In the genomic region with DNA sequence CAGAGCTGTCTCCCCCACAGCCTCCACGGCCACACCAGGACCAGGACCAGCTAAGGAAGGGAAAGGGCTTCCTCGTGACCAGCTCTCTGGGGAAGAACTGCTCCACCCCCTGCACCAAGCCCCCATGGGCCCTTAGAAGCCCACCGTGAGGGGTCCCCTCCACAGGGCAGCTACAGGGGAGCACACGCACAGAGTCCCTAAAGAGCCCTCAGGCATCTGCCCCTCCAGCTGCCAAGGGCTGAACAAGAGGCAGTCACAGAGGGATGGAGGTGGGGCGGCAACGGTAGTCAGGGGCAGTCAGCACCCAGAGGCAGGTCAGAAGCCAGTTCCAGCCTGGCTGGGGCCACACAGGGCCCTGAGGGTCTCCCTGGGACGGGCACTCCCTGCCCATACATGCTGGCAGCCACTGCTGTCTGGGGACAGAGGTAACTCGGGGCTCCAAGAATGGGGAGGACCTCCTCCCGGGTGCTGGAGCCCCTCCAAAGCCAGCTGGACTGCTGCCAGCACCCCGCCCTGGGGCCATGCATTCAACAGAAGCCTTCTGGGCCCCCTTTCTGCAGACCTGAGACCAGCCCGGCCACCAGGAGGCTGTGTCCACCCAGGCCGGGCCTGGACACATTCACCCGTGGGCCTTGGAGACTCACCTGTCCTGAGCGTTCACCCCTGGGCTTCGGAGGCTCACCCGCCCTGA, we compare ENCODE assay signal across 17 cellular contexts. TPM values are rescaled to one million over a fixed set of nuclear protein-coding genes. Genes with fewer than 3 reads are reported as not detected.
DNase-seq lines count a peak whose midpoint lies in the region; ATAC-seq and TF ChIP-seq lines count a peak whose summit lies in the region.
"Had no signal": no experiment of that assay in that cellular context is flagged by ENCODE, and none has a peak within 500 bp of the region (broad histone marks: within the 10 kb centered on the region; RNA-seq: fewer than 3 reads in every experiment).

No MANE protein-coding gene starts in this region.

- TF ChIP-seq CTCF in neutrophil (IDR thresholded peaks at IDR 0.05) = no peak
- no peak for TF ChIP-seq CTCF in upper lobe of right lung (IDR thresholded peaks at IDR 0.05)
- no peak for TF ChIP-seq CTCF in activated CD8-positive, alpha-beta T cell treated with anti-CD3 and anti-CD28 coated beads for 36 hours (IDR thresholded peaks at IDR 0.05)

- H3K4me1 ChIP-seq in neutrophil (ENCODE audit: control insufficient read depth in 1 of 2, insufficient read depth in 1 of 2, low read depth in 1 of 2, low read length in 1 of 2) = peaks cover 26 to 46% of the 10 kb centered on the region in 2 experiments
- H3K4me1 ChIP-seq in upper lobe of right lung = no peaks in the 10 kb centered on the region
- H3K4me1 ChIP-seq: esophagus squamous epithelium had no signal

- H3K27me3 Mint-ChIP-seq in activated naive CD8-positive, alpha-beta T cell treated with anti-CD3 and anti-CD28 coated beads, Interleukin-2, amount 10 ng/mL, durations not matched to agents 7 days and 5 days = no peaks in the 10 kb centered on the region
- no peaks in the 10 kb centered on the region for H3K27me3 Mint-ChIP-seq in activated naive CD8-positive, alpha-beta T cell treated with anti-CD3 and anti-CD28 coated beads for 36 hours
- no peaks in the 10 kb centered on the region for H3K27me3 Mint-ChIP-seq in activated CD8-positive, alpha-beta T cell treated with anti-CD3 and anti-CD28 coated beads for 36 hours
- H3K27me3 Mint-ChIP-seq: brain had no signal

- H3K36me3 ChIP-seq in neutrophil (peaks cover 66% of the 10 kb centered on the region), upper lobe of right lung (peaks cover 6% of the 10 kb centered on the region)

- peak; percentile 21 for DNase-seq in activated naive CD8-positive, alpha-beta T cell treated with anti-CD3 and anti-CD28 coated beads, Interleukin-2, amount 10 ng/mL, durations not matched to agents 7 days and 5 days
- DNase-seq in activated naive CD8-positive, alpha-beta T cell treated with anti-CD3 and anti-CD28 coated beads for 36 hours = no peak
- DNase-seq in cardiac septum (ENCODE audit: low spot score) = peak; percentile 46
- DNase-seq in upper lobe of right lung = peak; percentile 60
- DNase-seq in activated CD8-positive, alpha-beta T cell treated with anti-CD3 and anti-CD28 coated beads for 36 hours = no peak
- DNase-seq in NCI-H1417 (lab: John Stamatoyannopoulos, UW) = no peak
- DNase-seq: ACHN; activated naive CD4-positive, alpha-beta T cell; esophagus squamous epithelium; NCI-H2107; stimulated activated CD4-positive, alpha-beta T cell treated with anti-CD3 and anti-CD28 coated beads, Interleukin-12 subunit alpha, Interleukin-12 subunit beta, amount 100 ng/mL, for 4 hours; stimulated activated naive CD4-positive, alpha-beta T cell treated with Interleukin-2 at 50 U/mL for 16 hours had no signal

- H3K27me3 ChIP-seq in neutrophil = no peaks in the 10 kb centered on the region
- no peaks in the 10 kb centered on the region for H3K27me3 ChIP-seq in upper lobe of right lung
- H3K27me3 ChIP-seq: esophagus squamous epithelium had no signal

- H3K27ac Mint-ChIP-seq in activated naive CD8-positive, alpha-beta T cell treated with anti-CD3 and anti-CD28 coated beads, Interleukin-2, amount 10 ng/mL, durations not matched to agents 7 days and 5 days = no peak overlapping the region
- no peak overlapping the region for H3K27ac Mint-ChIP-seq in activated naive CD8-positive, alpha-beta T cell treated with anti-CD3 and anti-CD28 coated beads for 36 hours
- no peak overlapping the region for H3K27ac Mint-ChIP-seq in activated CD8-positive, alpha-beta T cell treated with anti-CD3 and anti-CD28 coated beads for 36 hours
- H3K27ac Mint-ChIP-seq: brain had no signal

- H3K36me3 Mint-ChIP-seq in activated naive CD8-positive, alpha-beta T cell treated with anti-CD3 and anti-CD28 coated beads, Interleukin-2, amount 10 ng/mL, durations not matched to agents 7 days and 5 days = peaks cover 55% of the 10 kb centered on the region
- H3K36me3 Mint-ChIP-seq in activated naive CD8-positive, alpha-beta T cell treated with anti-CD3 and anti-CD28 coated beads for 36 hours = peaks cover 66% of the 10 kb centered on the region
- peaks cover 65% of the 10 kb centered on the region for H3K36me3 Mint-ChIP-seq in activated CD8-positive, alpha-beta T cell treated with anti-CD3 and anti-CD28 coated beads for 36 hours (ENCODE audit: low read depth)

- ATAC-seq in activated naive CD8-positive, alpha-beta T cell treated with anti-CD3 and anti-CD28 coated beads, Interleukin-2, amount 10 ng/mL, durations not matched to agents 7 days and 5 days (ENCODE audit: low read depth) = no peak
- ATAC-seq in upper lobe of right lung = no peak
- no peak for ATAC-seq in activated CD8-positive, alpha-beta T cell treated with anti-CD3 and anti-CD28 coated beads for 36 hours
- no peak for ATAC-seq in HG03521 (IDR thresholded peaks at IDR 0.05; ENCODE audit: unreplicated experiment)
- ATAC-seq: CD8-positive, alpha-beta T cell had no signal

- no peaks in the 10 kb centered on the region for H3K9me3 ChIP-seq in neutrophil
- peaks cover 18% of the 10 kb centered on the region for H3K9me3 ChIP-seq in upper lobe of right lung

- H3K27ac ChIP-seq in neutrophil (peak overlapping the region; percentile 93), upper lobe of right lung (no peak overlapping the region)
- H3K27ac ChIP-seq: esophagus squamous epithelium, parathyroid adenoma had no signal

- peaks cover 14% of the 10 kb centered on the region for H3K9me3 Mint-ChIP-seq in activated naive CD8-positive, alpha-beta T cell treated with anti-CD3 and anti-CD28 coated beads, Interleukin-2, amount 10 ng/mL, durations not matched to agents 7 days and 5 days
- H3K9me3 Mint-ChIP-seq in activated naive CD8-positive, alpha-beta T cell treated with anti-CD3 and anti-CD28 coated beads for 36 hours = peaks cover 30% of the 10 kb centered on the region
- H3K9me3 Mint-ChIP-seq in activated CD8-positive, alpha-beta T cell treated with anti-CD3 and anti-CD28 coated beads for 36 hours = peaks cover 28% of the 10 kb centered on the region

- H3K4me1 Mint-ChIP-seq in activated naive CD8-positive, alpha-beta T cell treated with anti-CD3 and anti-CD28 coated beads, Interleukin-2, amount 10 ng/mL, durations not matched to agents 7 days and 5 days = peaks cover 2% of the 10 kb centered on the region
- H3K4me1 Mint-ChIP-seq in activated naive CD8-positive, alpha-beta T cell treated with anti-CD3 and anti-CD28 coated beads for 36 hours = peaks cover 2% of the 10 kb centered on the region
- peaks cover 2% of the 10 kb centered on the region for H3K4me1 Mint-ChIP-seq in activated CD8-positive, alpha-beta T cell treated with anti-CD3 and anti-CD28 coated beads for 36 hours (ENCODE audit: low read depth)
- H3K4me1 Mint-ChIP-seq: brain had no signal

- intact Hi-C loops in cardiac septum (cut with DNase I) = no loop called here
- intact Hi-C loops in upper lobe of right lung (cut with DNase I) = no loop called here
- intact Hi-C loops in activated CD8-positive, alpha-beta T cell treated with anti-CD3 and anti-CD28 coated beads for 36 hours (cut with micrococcal nuclease) = no loop called here

- no peak overlapping the region for H3K4me3 Mint-ChIP-seq in activated naive CD8-positive, alpha-beta T cell treated with anti-CD3 and anti-CD28 coated beads, Interleukin-2, amount 10 ng/mL, durations not matched to agents 7 days and 5 days
- H3K4me3 Mint-ChIP-seq in activated naive CD8-positive, alpha-beta T cell treated with anti-CD3 and anti-CD28 coated beads for 36 hours = no peak overlapping the region
- no peak overlapping the region for H3K4me3 Mint-ChIP-seq in activated CD8-positive, alpha-beta T cell treated with anti-CD3 and anti-CD28 coated beads for 36 hours
- H3K4me3 Mint-ChIP-seq: brain; CD8-positive, alpha-beta T cell had no signal

- H3K4me3 ChIP-seq in neutrophil (ENCODE audit: low read depth in 1 of 2, low read length in 1 of 2) (no peak overlapping the region), upper lobe of right lung (no peak overlapping the region)
- H3K4me3 ChIP-seq: esophagus squamous epithelium had no signal

- CTCF ChIA-PET in activated CD8-positive, alpha-beta T cell treated with anti-CD3 and anti-CD28 coated beads for 36 hours (lab: Charles Lee) = no interaction called here

- POLR2A ChIA-PET in activated naive CD8-positive, alpha-beta T cell treated with anti-CD3 and anti-CD28 coated beads, Interleukin-2, amount 10 ng/mL, durations not matched to agents 7 days and 5 days (lab: Charles Lee) = no interaction called here
- POLR2A ChIA-PET in activated CD8-positive, alpha-beta T cell treated with anti-CD3 and anti-CD28 coated beads for 36 hours (lab: Charles Lee) = interaction anchor here (1.0 kb wide), 1 partner anchor 14 kb away, joined by 3 read pairs; no protein-coding TSS in a partner anchor

RNA-seq across cellular contexts. Expression of a gene that starts 18.7 kb away (rescaled TPM):
- total RNA-seq in activated naive CD8-positive, alpha-beta T cell treated with anti-CD3 and anti-CD28 coated beads, Interleukin-2, amount 10 ng/mL, durations not matched to agents 7 days and 5 days = 10 to 100 TPM; 34.3 to 38.4 TPM
- 10 to 100 TPM; 63.2 to 64.0 TPM for total RNA-seq in activated naive CD8-positive, alpha-beta T cell treated with anti-CD3 and anti-CD28 coated beads for 36 hours
- 2.7 TPM for total RNA-seq in cardiac septum
- 39.3 TPM for total RNA-seq in upper lobe of right lung
- total RNA-seq in activated CD8-positive, alpha-beta T cell treated with anti-CD3 and anti-CD28 coated beads for 36 hours = 10 to 100 TPM; 40.1 to 46.1 TPM

Comparison
In these comparisons a context has a peak if more than half of its experiments do, and no peak if none do; other contexts are left out.
1. DNase-seq: peak in activated naive CD8-positive, alpha-beta T cell treated with anti-CD3 and anti-CD28 coated beads, Interleukin-2, amount 10 ng/mL, durations not matched to agents 7 days and 5 days (single experiment), cardiac septum (single experiment) and upper lobe of right lung (single experiment); none in activated naive CD8-positive, alpha-beta T cell treated with anti-CD3 and anti-CD28 coated beads for 36 hours (single experiment), activated CD8-positive, alpha-beta T cell treated with anti-CD3 and anti-CD28 coated beads for 36 hours (single experiment) and NCI-H1417 (0 of 3).